11 cellular contexts compared by ENCODE assay signal in genomic region chr10:31739759-31740158, GRCh38.
DNase-seq lines count a peak whose midpoint lies in the region; ATAC-seq and TF ChIP-seq lines count a peak whose summit lies in the region.
"Had no signal": no experiment of that assay in that cellular context is flagged by ENCODE, and none has a peak within 500 bp of the region (broad histone marks: within the 10 kb centered on the region; RNA-seq: fewer than 3 reads in every experiment).

No MANE protein-coding gene starts in this region.

- no peak overlapping the region for H2AFZ ChIP-seq in OCI-LY7 (ENCODE audit: low read length)

- peaks cover 4% of the 10 kb centered on the region for H3K36me3 Mint-ChIP-seq in glutamatergic neuron (ENCODE audit: unreplicated experiment)

- no peak overlapping the region for H3K4me3 Mint-ChIP-seq in glutamatergic neuron (ENCODE audit: unreplicated experiment)
- H3K4me3 Mint-ChIP-seq: stimulated activated naive CD8-positive, alpha-beta T cell treated with anti-CD3 and anti-CD28 coated beads, Interleukin-15, amount 100 ng/mL, for 72 hours had no signal

- H3K9me3 ChIP-seq in OCI-LY7 (ENCODE audit: low read length): no peaks in the 10 kb centered on the region

- H3K4me2 ChIP-seq in OCI-LY7 (ENCODE audit: low read length): no peak overlapping the region

- no TSS peak for BruUV-seq in OCI-LY7 (replicated peaks; lab: Mats Ljungman, UMichigan)

- H3K4me3 ChIP-seq in OCI-LY7 (ENCODE audit: low read depth, low read length, poor library complexity, severe bottlenecking): no peak overlapping the region

- intact Hi-C loops in sciatic nerve (cut with DNase I): no loop called here
- intact Hi-C loops in OCI-LY7 (cut with micrococcal nuclease; ENCODE audit: unreplicated experiment): no loop called here

- no peak overlapping the region for H3K27ac ChIP-seq in OCI-LY7 (ENCODE audit: low read depth, low read length, poor library complexity, severe bottlenecking)

- no peaks in the 10 kb centered on the region for H3K27me3 Mint-ChIP-seq in glutamatergic neuron (ENCODE audit: unreplicated experiment)
- H3K27me3 Mint-ChIP-seq: stimulated activated naive CD8-positive, alpha-beta T cell treated with anti-CD3 and anti-CD28 coated beads, Interleukin-15, amount 100 ng/mL, for 72 hours had no signal

- no peaks in the 10 kb centered on the region for H3K79me2 ChIP-seq in OCI-LY7 (ENCODE audit: insufficient read depth, low read depth, low read length)

- no peaks in the 10 kb centered on the region for H3K36me3 ChIP-seq in OCI-LY7 (ENCODE audit: insufficient read depth, low read length)

- H3K27ac Mint-ChIP-seq in glutamatergic neuron (ENCODE audit: unreplicated experiment): no peak overlapping the region
- H3K27ac Mint-ChIP-seq: stimulated activated naive CD8-positive, alpha-beta T cell treated with anti-CD3 and anti-CD28 coated beads, Interleukin-15, amount 100 ng/mL, for 72 hours had no signal

- DNase-seq in EL (peak; percentile 74), NCI-H2171 (lab: John Stamatoyannopoulos, UW) (peak; percentile 2), fibroblast of gingiva (ENCODE audit: low read depth) (peak; percentile 86), sciatic nerve (ENCODE audit: low spot score) (no peak), OCI-LY7 (ENCODE audit: low spot score) (no peak), NCI-H524 (lab: John Stamatoyannopoulos, UW) (no peak), glutamatergic neuron (no peak)
- no peak for DNase-seq in NK-92 treated with Interleukin-12 subunit alpha and Interleukin-12 subunit beta, amount 100 ng/mL, for 24 hours (lab: John Stamatoyannopoulos, UW)
- DNase-seq: activated CD4-positive, alpha-beta T cell treated with anti-CD3 and anti-CD28 coated beads, Interleukin-2, amount 50 U/mL, for 48 hours; activated gamma-delta T cell treated with Interleukin-2 at 50 U/mL for 16 hours; stimulated activated naive CD8-positive, alpha-beta T cell treated with anti-CD3 and anti-CD28 coated beads, Interleukin-15, amount 100 ng/mL, for 72 hours had no signal

- H3K9me2 ChIP-seq in OCI-LY7 (ENCODE audit: insufficient read depth, low read length): no peaks in the 10 kb centered on the region

- ATAC-seq in sciatic nerve: peak; percentile 98
- ATAC-seq: stimulated activated naive CD8-positive, alpha-beta T cell treated with anti-CD3 and anti-CD28 coated beads, Interleukin-15, amount 100 ng/mL, for 72 hours had no signal

- CTCF ChIA-PET in OCI-LY7 (lab: Charles Lee; ENCODE audit: unreplicated experiment): no interaction called here

- no peaks in the 10 kb centered on the region for H4K20me1 ChIP-seq in OCI-LY7 (ENCODE audit: insufficient read depth, low read length)

- TF ChIP-seq CTCF in OCI-LY7 (conservative IDR thresholded peaks at IDR 0.05; ENCODE audit: low read length) (no peak), glutamatergic neuron (IDR thresholded peaks at IDR 0.05; ENCODE audit: partially characterized antibody, unreplicated experiment) (no peak)

- peaks cover 8% of the 10 kb centered on the region for H3K9me3 Mint-ChIP-seq in glutamatergic neuron (ENCODE audit: unreplicated experiment)

- POLR2A ChIA-PET in OCI-LY7 (lab: Charles Lee): no interaction called here

- no peaks in the 10 kb centered on the region for H3K4me1 ChIP-seq in OCI-LY7 (ENCODE audit: insufficient read depth, low read length, poor library complexity, severe bottlenecking)

- peaks cover 13% of the 10 kb centered on the region for H3K4me1 Mint-ChIP-seq in glutamatergic neuron (ENCODE audit: low read depth, unreplicated experiment)

Comparison
In these comparisons a context has a peak if more than half of its experiments do, and no peak if none do; other contexts are left out.
1. DNase-seq: peak in EL (single experiment), NCI-H2171 (single experiment) and fibroblast of gingiva (single experiment); none in sciatic nerve (single experiment), NK-92 treated with Interleukin-12 subunit alpha and Interleukin-12 subunit beta, amount 100 ng/mL, for 24 hours (single experiment), OCI-LY7 (single experiment), NCI-H524 (0 of 2) and glutamatergic neuron (single experiment).